In the genomic region with DNA sequence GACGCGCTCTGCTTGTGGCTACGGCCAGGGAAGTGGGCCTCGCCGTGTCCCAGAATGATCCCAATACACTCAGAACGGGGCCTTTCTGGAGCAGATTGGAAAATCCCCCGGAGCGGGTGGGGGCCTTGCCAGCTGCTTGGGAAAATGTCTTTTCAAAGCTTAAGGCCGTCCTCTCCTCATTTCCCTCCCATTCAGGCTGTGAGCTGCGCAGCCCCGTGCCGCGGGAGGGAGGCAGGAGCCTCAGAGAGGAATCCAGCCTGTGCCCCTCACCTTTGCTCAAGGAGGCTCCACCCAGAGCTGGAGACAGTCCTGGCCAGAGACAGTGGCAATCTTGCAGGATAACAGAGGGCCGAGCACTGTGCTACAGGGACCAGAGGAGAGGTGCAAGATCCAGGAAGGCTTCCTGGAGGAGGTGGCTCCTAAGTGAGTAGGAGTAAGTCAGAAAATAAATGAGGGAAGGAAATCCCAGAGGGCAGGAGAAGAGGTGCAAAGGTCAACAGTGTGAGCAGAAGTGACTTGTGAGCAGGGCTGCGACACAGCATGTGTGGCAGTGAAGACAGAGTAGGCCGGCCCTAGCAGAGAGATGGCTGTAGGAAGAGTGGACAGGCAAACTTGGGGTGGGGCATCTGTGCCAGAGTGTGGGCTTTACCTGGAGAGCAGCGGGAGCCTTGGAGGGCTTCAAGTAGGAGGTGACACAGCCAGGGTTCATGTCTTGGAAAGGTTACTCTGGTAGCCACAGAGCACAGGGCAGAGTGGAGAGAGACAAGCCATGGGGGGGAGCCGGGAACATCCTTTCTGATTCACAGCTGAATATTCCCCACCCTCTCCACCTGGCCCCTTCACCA, we compare ENCODE assay signal across 19 cellular contexts. TPM values are rescaled to one million over a fixed set of nuclear protein-coding genes. Genes with fewer than 3 reads are reported as not detected.
DNase-seq lines count a peak whose midpoint lies in the region; ATAC-seq and TF ChIP-seq lines count a peak whose summit lies in the region.
"Had no signal": no experiment of that assay in that cellular context is flagged by ENCODE, and none has a peak within 500 bp of the region (broad histone marks: within the 10 kb centered on the region; RNA-seq: fewer than 3 reads in every experiment).

No MANE protein-coding gene starts in this region.

- H3K9me3 ChIP-seq in left ventricle myocardium inferior (replicated peaks) (peaks cover 10% of the 10 kb centered on the region), osteoblast (ENCODE audit: low read depth, low read length) (no peaks in the 10 kb centered on the region), uterus (no peaks in the 10 kb centered on the region)
- H3K9me3 ChIP-seq: psoas muscle had no signal

- intact Hi-C loops in left ventricle myocardium inferior (cut with micrococcal nuclease): no loop called here
- intact Hi-C loops in Right ventricle myocardium superior (cut with DNase I): no loop called here
- intact Hi-C loops in uterus (cut with DNase I; ENCODE audit: low total_unique reads): no loop called here

- no peak overlapping the region for H3K4me2 ChIP-seq in osteoblast (ENCODE audit: insufficient read depth, low read length)

- H3K4me1 ChIP-seq in left ventricle myocardium inferior: no peaks in the 10 kb centered on the region
- no peaks in the 10 kb centered on the region for H3K4me1 ChIP-seq in osteoblast (ENCODE audit: insufficient read depth, low read length)
- no peaks in the 10 kb centered on the region for H3K4me1 ChIP-seq in uterus
- H3K4me1 ChIP-seq: psoas muscle had no signal

- no peaks in the 10 kb centered on the region for H4K20me1 ChIP-seq in osteoblast (ENCODE audit: insufficient read depth, low read length)

- TF ChIP-seq CTCF in left ventricle myocardium inferior (IDR thresholded peaks at IDR 0.05; ENCODE audit: borderline replicate concordance): no peak
- no peak for TF ChIP-seq CTCF in coronary artery (IDR thresholded peaks at IDR 0.05)
- TF ChIP-seq CTCF in osteoblast (IDR thresholded peaks at IDR 0.05; ENCODE audit: extremely low read depth, low read depth, low read length): no peak
- no peak for TF ChIP-seq CTCF in uterus (IDR thresholded peaks at IDR 0.05)
- TF ChIP-seq CTCF in foreskin fibroblast (IDR thresholded peaks at IDR 0.05; ENCODE audit: low read depth, low read length): no peak

- no peak for ATAC-seq in Right ventricle myocardium superior (ENCODE audit: poor library complexity)
- no peak for ATAC-seq in HG03135 (IDR thresholded peaks at IDR 0.05; ENCODE audit: unreplicated experiment)
- no peak for ATAC-seq in GM21526 (IDR thresholded peaks at IDR 0.05; ENCODE audit: low FRiP score, unreplicated experiment)
- ATAC-seq: activated CD8-positive, alpha-beta memory T cell treated with anti-CD3 and anti-CD28 coated beads, Interleukin-2, amount 10 ng/mL, durations not matched to agents 7 days and 5 days had no signal

- H2AFZ ChIP-seq in osteoblast (ENCODE audit: low read length): no peak overlapping the region

- peaks cover 38% of the 10 kb centered on the region for H3K27me3 ChIP-seq in left ventricle myocardium inferior (ENCODE audit: low read depth)
- H3K27me3 ChIP-seq in osteoblast (ENCODE audit: insufficient read depth, low read length): no peaks in the 10 kb centered on the region
- no peaks in the 10 kb centered on the region for H3K27me3 ChIP-seq in uterus

- H3K27ac ChIP-seq in left ventricle myocardium inferior (replicated peaks): no peak overlapping the region
- peak overlapping the region in 1 of 2 donors; percentile 35 for H3K27ac ChIP-seq in coronary artery
- no peak overlapping the region for H3K27ac ChIP-seq in osteoblast (ENCODE audit: low read depth, low read length)
- no peak overlapping the region for H3K27ac ChIP-seq in uterus
- H3K27ac ChIP-seq: psoas muscle, RWPE1 had no signal

- no peak overlapping the region for H3K4me3 ChIP-seq in left ventricle myocardium inferior
- no peak overlapping the region for H3K4me3 ChIP-seq in coronary artery
- H3K4me3 ChIP-seq in osteoblast (ENCODE audit: insufficient read depth, low read length): no peak overlapping the region
- H3K4me3 ChIP-seq in uterus: no peak overlapping the region
- no peak overlapping the region for H3K4me3 ChIP-seq in foreskin fibroblast (ENCODE audit: low read depth in 1 of 2, low read length in 2 of 2)
- H3K4me3 ChIP-seq: psoas muscle had no signal

- TF ChIP-seq POLR2A in uterus (IDR thresholded peaks at IDR 0.05): no peak

- H3K79me2 ChIP-seq in osteoblast (ENCODE audit: insufficient read depth, low read length): no peaks in the 10 kb centered on the region

- H3K36me3 ChIP-seq in left ventricle myocardium inferior: no peaks in the 10 kb centered on the region
- H3K36me3 ChIP-seq in osteoblast (ENCODE audit: insufficient read depth, low read length): no peaks in the 10 kb centered on the region
- no peaks in the 10 kb centered on the region for H3K36me3 ChIP-seq in uterus

- DNase-seq in left ventricle myocardium inferior (peak; percentile 12), Right ventricle myocardium superior (no peak), coronary artery (ENCODE audit: low spot score) (peak; percentile 62), osteoblast (ENCODE audit: insufficient read length, low spot score, missing footprints) (peak; percentile 54), uterus (peak; percentile 10 to 16), foreskin fibroblast (no peak)
- DNase-seq: activated CD4-positive, alpha-beta T cell treated with anti-CD3 and anti-CD28 coated beads for 4 hours; activated CD8-positive, alpha-beta memory T cell treated with anti-CD3 and anti-CD28 coated beads, Interleukin-2, amount 10 ng/mL, durations not matched to agents 7 days and 5 days; amygdala; cerebellar nuclear complex; DMS79 treated with DMSO at 0.1 percent for 48 hours; HCEC 1CT; mesendoderm had no signal

RNA-seq across cellular contexts. Expression of a gene that starts 53.8 kb away (rescaled TPM):
- not detected for total RNA-seq in left ventricle myocardium inferior
- total RNA-seq in Right ventricle myocardium superior: 0.16 TPM
- not detected in 2 replicates for total RNA-seq in osteoblast
- 1 to 10 TPM in 3 of 4 donors, under 1 TPM in 1; 0.26 to 9.0 (median 5.5) TPM for total RNA-seq in uterus
- total RNA-seq: activated CD8-positive, alpha-beta memory T cell treated with anti-CD3 and anti-CD28 coated beads, Interleukin-2, amount 10 ng/mL, durations not matched to agents 7 days and 5 days; CD8-positive, alpha-beta memory T cell; NCI-H460 had no signal

Comparison
In these comparisons a context has a peak if more than half of its experiments do, and no peak if none do; other contexts are left out.
1. DNase-seq: peak in left ventricle myocardium inferior (single experiment), coronary artery (single experiment), osteoblast (single experiment) and uterus (2 of 2); none in Right ventricle myocardium superior (single experiment) and foreskin fibroblast (0 of 2).